In the genomic region with DNA sequence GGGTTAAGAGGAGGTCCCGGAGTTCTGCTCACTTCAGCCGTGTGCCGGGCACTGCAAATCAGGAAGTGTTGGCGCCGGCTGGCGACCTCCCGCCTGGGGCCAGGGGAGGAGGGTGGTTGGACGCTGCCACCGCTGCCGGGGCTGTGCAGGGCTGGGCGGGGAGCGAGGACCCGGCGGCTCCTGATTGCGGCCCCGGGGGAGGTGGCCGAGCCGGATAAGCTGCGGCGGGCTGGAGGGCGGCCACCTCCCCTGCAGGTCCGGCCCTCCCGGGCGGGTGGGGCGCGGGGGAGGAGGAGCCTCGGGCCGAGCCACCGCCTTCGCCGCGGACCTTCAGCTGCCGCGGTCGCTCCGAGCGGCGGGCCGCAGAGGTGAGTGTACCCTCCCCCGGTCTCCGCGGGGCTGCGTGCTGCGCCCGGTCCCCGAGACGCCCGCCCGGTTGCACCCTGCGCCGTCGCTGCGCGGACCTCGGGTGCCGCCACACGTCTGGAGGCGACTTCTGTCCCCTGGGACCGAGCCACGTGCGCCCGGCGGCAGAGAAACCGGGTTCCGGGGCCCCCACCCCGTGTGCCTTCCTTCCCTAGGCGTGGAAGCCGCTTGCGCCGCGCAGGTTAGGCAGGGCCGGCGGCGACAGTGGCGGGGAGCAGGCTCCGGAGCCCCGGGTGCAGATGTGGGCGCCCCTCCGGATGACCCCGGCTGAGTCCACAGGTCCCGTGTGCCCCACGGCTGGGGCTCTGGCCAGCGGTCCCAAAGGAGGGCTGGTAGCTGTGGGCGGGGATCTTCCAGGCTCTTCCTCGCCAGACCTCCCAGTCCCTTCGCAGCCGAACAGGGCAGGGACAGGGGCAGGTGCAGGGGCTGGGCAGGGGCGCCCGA, we compare ENCODE assay signal across 7 cellular contexts. TPM values are rescaled to one million over a fixed set of nuclear protein-coding genes. Genes with fewer than 3 reads are reported as not detected.
DNase-seq lines count a peak whose midpoint lies in the region; ATAC-seq and TF ChIP-seq lines count a peak whose summit lies in the region.

A gene with protein sequence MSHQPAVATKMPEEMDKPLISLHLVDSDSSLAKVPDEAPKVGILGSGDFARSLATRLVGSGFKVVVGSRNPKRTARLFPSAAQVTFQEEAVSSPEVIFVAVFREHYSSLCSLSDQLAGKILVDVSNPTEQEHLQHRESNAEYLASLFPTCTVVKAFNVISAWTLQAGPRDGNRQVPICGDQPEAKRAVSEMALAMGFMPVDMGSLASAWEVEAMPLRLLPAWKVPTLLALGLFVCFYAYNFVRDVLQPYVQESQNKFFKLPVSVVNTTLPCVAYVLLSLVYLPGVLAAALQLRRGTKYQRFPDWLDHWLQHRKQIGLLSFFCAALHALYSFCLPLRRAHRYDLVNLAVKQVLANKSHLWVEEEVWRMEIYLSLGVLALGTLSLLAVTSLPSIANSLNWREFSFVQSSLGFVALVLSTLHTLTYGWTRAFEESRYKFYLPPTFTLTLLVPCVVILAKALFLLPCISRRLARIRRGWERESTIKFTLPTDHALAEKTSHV (plus strand): TSS at position 314 of the 870 bp plus-strand sequence. CDS start 7,179 bp downstream, outside the sequence.

- peak within 1 kb of the TSS; percentile 50 for H3K27ac ChIP-seq in colonic mucosa

- H3K9ac ChIP-seq in colonic mucosa (ENCODE audit: low read depth in 2 of 2, low read length in 2 of 2), result peak within 1 kb of the TSS; percentile 66 to 69

- H3K36me3 Mint-ChIP-seq in stimulated activated naive CD8-positive, alpha-beta T cell treated with anti-CD3 and anti-CD28 coated beads, Interleukin-15, Interleukin-2, amounts not matched to agents 100 ng/mL and 50 ng/mL, for 24 hours (ENCODE audit: low read depth), result no peaks in the 10 kb centered on the region

- peaks cover 4% of the 10 kb centered on the region for H3K4me1 ChIP-seq in colonic mucosa

- intact Hi-C loops in colonic mucosa (cut with DNase I), result no loop called here

- H3K27me3 ChIP-seq in GM06990 (replicated peaks; ENCODE audit: control insufficient read depth, insufficient read depth, low read length) (no peaks in the 10 kb centered on the region), colonic mucosa (no peaks in the 10 kb centered on the region)

- peak within 1 kb of the TSS; percentile 37 for H3K4me3 Mint-ChIP-seq in stimulated activated naive CD8-positive, alpha-beta T cell treated with anti-CD3 and anti-CD28 coated beads, Interleukin-15, Interleukin-2, amounts not matched to agents 100 ng/mL and 50 ng/mL, for 24 hours

- H3K9me3 ChIP-seq in colonic mucosa, result no peaks in the 10 kb centered on the region

- no peaks in the 10 kb centered on the region for H3K9me3 Mint-ChIP-seq in stimulated activated naive CD8-positive, alpha-beta T cell treated with anti-CD3 and anti-CD28 coated beads, Interleukin-15, Interleukin-2, amounts not matched to agents 100 ng/mL and 50 ng/mL, for 24 hours

- H3K27me3 Mint-ChIP-seq in stimulated activated naive CD8-positive, alpha-beta T cell treated with anti-CD3 and anti-CD28 coated beads, Interleukin-15, Interleukin-2, amounts not matched to agents 100 ng/mL and 50 ng/mL, for 24 hours, result peaks cover 29% of the 10 kb centered on the region

- TF ChIP-seq CTCF in GM06990 (IDR thresholded peaks at IDR 0.05; ENCODE audit: insufficient read depth, low read length, poor library complexity, severe bottlenecking) (no peak), colonic mucosa (IDR thresholded peaks at IDR 0.05) (no peak)

- peak; percentile 77 for DNase-seq in GM06990 (ENCODE audit: extremely low read depth, insufficient read length)
- peak; percentile 90 for DNase-seq in OCI-M1 (lab: John Stamatoyannopoulos, UW)
- DNase-seq in colonic mucosa, result peak; percentile 84
- peak; percentile 89 for DNase-seq in left kidney (ENCODE audit: low read depth, low spot score)

- ATAC-seq in GM19468 (IDR thresholded peaks at IDR 0.05; ENCODE audit: extremely low read depth, unreplicated experiment) (peak; percentile 47), HG03469 (IDR thresholded peaks at IDR 0.05; ENCODE audit: unreplicated experiment) (peak; percentile 66)

- H3K36me3 ChIP-seq in GM06990 (ENCODE audit: control insufficient read depth, insufficient read depth, low read length), result no peaks in the 10 kb centered on the region
- H3K36me3 ChIP-seq in colonic mucosa, result no peaks in the 10 kb centered on the region

- H3K27ac Mint-ChIP-seq in stimulated activated naive CD8-positive, alpha-beta T cell treated with anti-CD3 and anti-CD28 coated beads, Interleukin-15, Interleukin-2, amounts not matched to agents 100 ng/mL and 50 ng/mL, for 24 hours, result no peak within 1 kb of the TSS

- H3K4me3 ChIP-seq in GM06990 (replicated peaks; ENCODE audit: low read depth, low read length) (peak within 1 kb of the TSS; percentile 65), colonic mucosa (peak within 1 kb of the TSS; percentile 61)

- H3K4me1 Mint-ChIP-seq in stimulated activated naive CD8-positive, alpha-beta T cell treated with anti-CD3 and anti-CD28 coated beads, Interleukin-15, Interleukin-2, amounts not matched to agents 100 ng/mL and 50 ng/mL, for 24 hours (ENCODE audit: low read depth), result no peaks in the 10 kb centered on the region

RNA-seq across cellular contexts. Expression of the gene that starts here (rescaled TPM):
- 10 to 100 TPM; 26.6 to 52.2 TPM for total RNA-seq in colonic mucosa

Comparison
In these comparisons a context has a peak if more than half of its experiments do, and no peak if none do; other contexts are left out.
1. Peak in every context shown above with its lines: DNase-seq, ATAC-seq, H3K4me3 ChIP-seq and H3K27ac ChIP-seq.